Comparison of ENCODE assay signal across 1 cellular context in the genomic region with DNA sequence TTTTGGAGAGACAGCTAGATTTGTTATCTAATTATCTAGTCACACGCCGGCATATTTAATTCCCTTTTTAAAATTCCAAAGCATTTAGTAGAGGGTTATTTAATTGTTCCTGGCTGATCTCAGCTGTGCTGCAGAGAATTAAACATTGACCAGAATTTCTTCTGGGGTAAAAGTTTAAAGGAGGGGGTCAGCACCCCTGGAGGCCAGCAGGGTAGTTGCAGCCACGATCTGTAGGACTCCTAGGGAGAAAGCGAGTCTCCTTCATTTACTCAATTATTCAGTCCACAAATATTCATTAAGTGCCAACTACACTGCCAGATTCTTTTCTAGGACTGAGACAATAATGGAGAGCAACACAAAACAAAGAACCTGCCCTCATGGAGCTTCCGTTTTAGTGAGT.
TF ChIP-seq lines count a peak whose summit lies in the region.

No MANE protein-coding gene starts in this region.

TF ChIP-seq in HepG2, 621 proteins besides CTCF, POLR2A, EP300 and RAD21 (continued from another document):
- TF ChIP-seq, protein P1, sequence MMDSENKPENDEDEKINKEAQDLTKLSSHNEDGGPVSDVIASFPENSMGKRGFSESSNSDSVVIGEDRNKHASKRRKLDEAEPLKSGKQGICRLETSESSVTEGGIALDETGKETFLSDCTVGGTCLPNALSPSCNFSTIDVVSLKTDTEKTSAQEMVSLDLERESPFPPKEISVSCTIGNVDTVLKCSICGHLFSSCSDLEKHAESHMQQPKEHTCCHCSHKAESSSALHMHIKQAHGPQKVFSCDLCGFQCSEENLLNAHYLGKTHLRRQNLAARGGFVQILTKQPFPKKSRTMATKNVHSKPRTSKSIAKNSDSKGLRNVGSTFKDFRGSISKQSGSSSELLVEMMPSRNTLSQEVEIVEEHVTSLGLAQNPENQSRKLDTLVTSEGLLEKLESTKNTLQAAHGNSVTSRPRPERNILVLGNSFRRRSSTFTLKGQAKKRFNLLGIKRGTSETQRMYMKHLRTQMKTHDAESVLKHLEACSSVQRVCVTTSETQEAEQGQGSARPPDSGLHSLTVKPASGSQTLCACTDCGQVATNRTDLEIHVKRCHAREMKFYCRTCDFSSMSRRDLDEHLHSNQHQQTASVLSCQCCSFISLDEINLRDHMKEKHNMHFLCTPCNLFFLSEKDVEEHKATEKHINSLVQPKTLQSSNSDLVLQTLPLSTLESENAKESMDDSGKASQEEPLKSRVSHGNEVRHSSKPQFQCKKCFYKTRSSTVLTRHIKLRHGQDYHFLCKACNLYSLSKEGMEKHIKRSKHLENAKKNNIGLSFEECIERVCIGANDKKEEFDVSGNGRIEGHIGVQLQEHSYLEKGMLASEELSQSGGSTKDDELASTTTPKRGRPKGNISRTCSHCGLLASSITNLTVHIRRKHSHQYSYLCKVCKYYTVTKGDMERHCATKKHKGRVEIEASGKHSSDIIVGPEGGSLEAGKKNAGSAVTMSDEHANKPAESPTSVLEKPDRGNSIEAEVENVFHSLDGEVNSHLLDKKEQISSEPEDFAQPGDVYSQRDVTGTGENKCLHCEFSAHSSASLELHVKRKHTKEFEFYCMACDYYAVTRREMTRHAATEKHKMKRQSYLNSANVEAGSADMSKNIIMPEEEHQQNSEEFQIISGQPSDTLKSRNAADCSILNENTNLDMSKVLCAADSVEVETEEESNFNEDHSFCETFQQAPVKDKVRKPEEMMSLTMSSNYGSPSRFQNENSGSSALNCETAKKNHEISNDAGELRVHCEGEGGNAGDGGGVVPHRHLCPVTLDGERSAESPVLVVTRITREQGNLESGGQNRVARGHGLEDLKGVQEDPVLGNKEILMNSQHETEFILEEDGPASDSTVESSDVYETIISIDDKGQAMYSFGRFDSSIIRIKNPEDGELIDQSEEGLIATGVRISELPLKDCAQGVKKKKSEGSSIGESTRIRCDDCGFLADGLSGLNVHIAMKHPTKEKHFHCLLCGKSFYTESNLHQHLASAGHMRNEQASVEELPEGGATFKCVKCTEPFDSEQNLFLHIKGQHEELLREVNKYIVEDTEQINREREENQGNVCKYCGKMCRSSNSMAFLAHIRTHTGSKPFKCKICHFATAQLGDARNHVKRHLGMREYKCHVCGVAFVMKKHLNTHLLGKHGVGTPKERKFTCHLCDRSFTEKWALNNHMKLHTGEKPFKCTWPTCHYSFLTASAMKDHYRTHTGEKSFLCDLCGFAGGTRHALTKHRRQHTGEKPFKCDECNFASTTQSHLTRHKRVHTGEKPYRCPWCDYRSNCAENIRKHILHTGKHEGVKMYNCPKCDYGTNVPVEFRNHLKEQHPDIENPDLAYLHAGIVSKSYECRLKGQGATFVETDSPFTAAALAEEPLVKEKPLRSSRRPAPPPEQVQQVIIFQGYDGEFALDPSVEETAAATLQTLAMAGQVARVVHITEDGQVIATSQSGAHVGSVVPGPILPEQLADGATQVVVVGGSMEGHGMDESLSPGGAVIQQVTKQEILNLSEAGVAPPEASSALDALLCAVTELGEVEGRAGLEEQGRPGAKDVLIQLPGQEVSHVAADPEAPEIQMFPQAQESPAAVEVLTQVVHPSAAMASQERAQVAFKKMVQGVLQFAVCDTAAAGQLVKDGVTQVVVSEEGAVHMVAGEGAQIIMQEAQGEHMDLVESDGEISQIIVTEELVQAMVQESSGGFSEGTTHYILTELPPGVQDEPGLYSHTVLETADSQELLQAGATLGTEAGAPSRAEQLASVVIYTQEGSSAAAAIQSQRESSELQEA (CRISPR knock-in tag; IDR thresholded peaks at IDR 0.05; ENCODE audit: not compliant biosample characterization): no peak
- no peak for TF ChIP-seq DNMT1 (CRISPR knock-in tag; IDR thresholded peaks at IDR 0.05)
- TF ChIP-seq, protein P2, sequence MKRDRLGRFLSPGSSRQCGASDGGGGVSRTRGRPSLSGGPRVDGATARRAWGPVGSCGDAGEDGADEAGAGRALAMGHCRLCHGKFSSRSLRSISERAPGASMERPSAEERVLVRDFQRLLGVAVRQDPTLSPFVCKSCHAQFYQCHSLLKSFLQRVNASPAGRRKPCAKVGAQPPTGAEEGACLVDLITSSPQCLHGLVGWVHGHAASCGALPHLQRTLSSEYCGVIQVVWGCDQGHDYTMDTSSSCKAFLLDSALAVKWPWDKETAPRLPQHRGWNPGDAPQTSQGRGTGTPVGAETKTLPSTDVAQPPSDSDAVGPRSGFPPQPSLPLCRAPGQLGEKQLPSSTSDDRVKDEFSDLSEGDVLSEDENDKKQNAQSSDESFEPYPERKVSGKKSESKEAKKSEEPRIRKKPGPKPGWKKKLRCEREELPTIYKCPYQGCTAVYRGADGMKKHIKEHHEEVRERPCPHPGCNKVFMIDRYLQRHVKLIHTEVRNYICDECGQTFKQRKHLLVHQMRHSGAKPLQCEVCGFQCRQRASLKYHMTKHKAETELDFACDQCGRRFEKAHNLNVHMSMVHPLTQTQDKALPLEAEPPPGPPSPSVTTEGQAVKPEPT (CRISPR knock-in tag; IDR thresholded peaks at IDR 0.05; ENCODE audit: low read depth): no peak
- TF ChIP-seq KLF15 (CRISPR knock-in tag; IDR thresholded peaks at IDR 0.05; ENCODE audit: borderline replicate concordance): no peak
- no peak for TF ChIP-seq HOXA5 (CRISPR knock-in tag; IDR thresholded peaks at IDR 0.05)
- TF ChIP-seq, protein P3, sequence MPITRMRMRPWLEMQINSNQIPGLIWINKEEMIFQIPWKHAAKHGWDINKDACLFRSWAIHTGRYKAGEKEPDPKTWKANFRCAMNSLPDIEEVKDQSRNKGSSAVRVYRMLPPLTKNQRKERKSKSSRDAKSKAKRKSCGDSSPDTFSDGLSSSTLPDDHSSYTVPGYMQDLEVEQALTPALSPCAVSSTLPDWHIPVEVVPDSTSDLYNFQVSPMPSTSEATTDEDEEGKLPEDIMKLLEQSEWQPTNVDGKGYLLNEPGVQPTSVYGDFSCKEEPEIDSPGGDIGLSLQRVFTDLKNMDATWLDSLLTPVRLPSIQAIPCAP (CRISPR knock-in tag; IDR thresholded peaks at IDR 0.05; ENCODE audit: low read depth): no peak
- no peak for TF ChIP-seq PHF21A (CRISPR knock-in tag; IDR thresholded peaks at IDR 0.05)
- TF ChIP-seq ZBTB21 (CRISPR knock-in tag; IDR thresholded peaks at IDR 0.05): no peak
